ENCODE assay signal across 8 cellular contexts in the genomic region with DNA sequence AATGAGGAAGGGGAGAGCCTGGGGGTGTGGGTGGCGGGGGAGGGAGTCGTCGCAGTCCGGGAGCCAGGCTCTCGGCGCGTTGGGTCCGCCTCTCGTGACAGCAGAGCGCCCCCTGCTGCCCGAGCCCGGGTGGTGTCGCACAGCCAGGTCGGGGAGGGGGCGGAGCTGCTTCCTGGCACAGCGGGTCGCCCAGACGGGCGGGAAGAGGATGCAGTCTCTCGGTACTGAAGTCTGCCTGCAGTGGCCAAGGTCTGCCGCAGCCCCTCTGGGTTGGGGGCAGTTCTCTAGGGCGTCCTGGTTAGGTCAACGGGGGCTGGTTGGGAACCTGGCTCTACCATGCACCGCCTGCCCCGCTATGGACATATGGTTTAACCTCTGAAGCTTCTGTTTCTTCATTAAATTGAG. TPM values are rescaled to one million over a fixed set of nuclear protein-coding genes. Genes with fewer than 3 reads are reported as not detected.
DNase-seq lines count a peak whose midpoint lies in the region; ATAC-seq and TF ChIP-seq lines count a peak whose summit lies in the region.

No MANE protein-coding gene starts in this region.

- H3K4me1 ChIP-seq in lung (ENCODE audit: control insufficient read depth in 2 of 2, insufficient read depth in 2 of 2, low read length in 2 of 2) = peaks cover 0 to 18% of the 10 kb centered on the region in 2 donors

- no peaks in the 10 kb centered on the region for H3K36me3 Mint-ChIP-seq in activated CD4-positive, alpha-beta T cell treated with anti-CD3 and anti-CD28 coated beads, Interleukin-2, amount 10 ng/mL, durations not matched to agents 7 days and 5 days (ENCODE audit: low read depth)

- CTCF ChIA-PET in activated CD4-positive, alpha-beta T cell treated with anti-CD3 and anti-CD28 coated beads, Interleukin-2, amount 10 ng/mL, durations not matched to agents 7 days and 5 days (lab: Charles Lee) = interaction anchor here (0.8 to 2.2 kb wide), 13 partner anchors 9 to 540 kb away, joined by 3 to 12 read pairs (median 3); no protein-coding TSS in a partner anchor

- peaks cover 3% of the 10 kb centered on the region for H3K4me1 Mint-ChIP-seq in activated CD4-positive, alpha-beta T cell treated with anti-CD3 and anti-CD28 coated beads, Interleukin-2, amount 10 ng/mL, durations not matched to agents 7 days and 5 days

- no peaks in the 10 kb centered on the region for H3K9me3 Mint-ChIP-seq in activated CD4-positive, alpha-beta T cell treated with anti-CD3 and anti-CD28 coated beads, Interleukin-2, amount 10 ng/mL, durations not matched to agents 7 days and 5 days

- H3K27me3 ChIP-seq in H7 (ENCODE audit: control insufficient read depth, insufficient read depth, low read length) (no peaks in the 10 kb centered on the region; the same call in 1 of the 2 replicates), lung (ENCODE audit: control insufficient read depth, insufficient read depth) (no peaks in the 10 kb centered on the region)

- 8 to 11% methylated on average over 20 to 25 of the region's 25 CpGs for WGBS in lung, 2 donors

- peaks cover 24% of the 10 kb centered on the region for H3K27me3 Mint-ChIP-seq in activated CD4-positive, alpha-beta T cell treated with anti-CD3 and anti-CD28 coated beads, Interleukin-2, amount 10 ng/mL, durations not matched to agents 7 days and 5 days

- TF ChIP-seq CTCF in coronary artery (IDR thresholded peaks at IDR 0.05) (peak; percentile 64), lung (IDR thresholded peaks at IDR 0.05; ENCODE audit: control extremely low read depth, extremely low read depth) (peak; percentile 40)

- POLR2A ChIA-PET in activated CD4-positive, alpha-beta T cell treated with anti-CD3 and anti-CD28 coated beads, Interleukin-2, amount 10 ng/mL, durations not matched to agents 7 days and 5 days (lab: Charles Lee) = interaction anchor here (0.5 kb wide), 1 partner anchor 110 kb away, joined by 3 read pairs; no protein-coding TSS in a partner anchor

- H3K4me3 Mint-ChIP-seq in activated CD4-positive, alpha-beta T cell treated with anti-CD3 and anti-CD28 coated beads, Interleukin-2, amount 10 ng/mL, durations not matched to agents 7 days and 5 days = no peak overlapping the region

- no peak overlapping the region for H3K27ac Mint-ChIP-seq in activated CD4-positive, alpha-beta T cell treated with anti-CD3 and anti-CD28 coated beads, Interleukin-2, amount 10 ng/mL, durations not matched to agents 7 days and 5 days

- H3K36me3 ChIP-seq in H7 (replicated peaks; ENCODE audit: control insufficient read depth, insufficient read depth, low read length) (no peaks in the 10 kb centered on the region), lung (ENCODE audit: control insufficient read depth in 2 of 2, insufficient read depth in 2 of 2, low read length in 2 of 2) (no peaks in the 10 kb centered on the region)

- no peak overlapping the region; the same call in 1 of the 2 replicates for H3K4me3 ChIP-seq in H7 (ENCODE audit: insufficient read depth, low read depth, low read length)
- peak overlapping the region; percentile 49 for H3K4me3 ChIP-seq in coronary artery
- H3K4me3 ChIP-seq in lung = no peak overlapping the region

- DNase-seq in AG08395 (ENCODE audit: low spot score) (peak; percentile 52), H7 (peak; percentile 96), NCI-H526 treated with DMSO at 0.1 percent for 48 hours (lab: John Stamatoyannopoulos, UW) (peak; percentile 55), coronary artery (ENCODE audit: low spot score) (no peak), lung (ENCODE audit: low spot score) (peak; percentile 61)
- DNase-seq in activated CD4-positive, alpha-beta T cell treated with anti-CD3 and anti-CD28 coated beads, Interleukin-2, amount 10 ng/mL, durations not matched to agents 7 days and 5 days = peak; percentile 79
- DNase-seq in stimulated activated CD8-positive, alpha-beta memory T cell treated with anti-CD3 and anti-CD28 coated beads, Interleukin-15, amount 100 ng/mL, for 1 hour (ENCODE audit: low read depth) = peak; percentile 35

- no peak overlapping the region for H3K27ac ChIP-seq in coronary artery
- H3K27ac ChIP-seq in lung (ENCODE audit: low read depth in 1 of 2, low read length in 1 of 2) = no peak overlapping the region

- ATAC-seq in lung (ENCODE audit: insufficient read depth, low FRiP score) = peak; percentile 68
- no peak for ATAC-seq in HG03139 (IDR thresholded peaks at IDR 0.05; ENCODE audit: unreplicated experiment)

- H3K9me3 ChIP-seq in lung (ENCODE audit: control insufficient read depth in 2 of 2, insufficient read depth in 1 of 2, low read length in 1 of 2) = peaks cover 0 to 2% of the 10 kb centered on the region in 2 donors

RNA-seq across cellular contexts. Expression of a gene that starts 38.2 kb away (rescaled TPM):
- total RNA-seq in H7 (2014; rRNA removed; shearing (Covaris generic)) = not detected in 2 replicates
- not detected for total RNA-seq in activated CD4-positive, alpha-beta T cell treated with anti-CD3 and anti-CD28 coated beads, Interleukin-2, amount 10 ng/mL, durations not matched to agents 7 days and 5 days
- not detected for total RNA-seq in lung
- polyA plus RNA-seq in lung = not detected
